ENCODE assay signal across 13 cellular contexts in genomic region chr6:31465718-31466117, GRCh38. TPM values are rescaled to one million over a fixed set of nuclear protein-coding genes. Genes with fewer than 3 reads are reported as not detected.
DNase-seq lines count a peak whose midpoint lies in the region; ATAC-seq and TF ChIP-seq lines count a peak whose summit lies in the region.
"Had no signal": no experiment of that assay in that cellular context is flagged by ENCODE, and none has a peak within 500 bp of the region (broad histone marks: within the 10 kb centered on the region; RNA-seq: fewer than 3 reads in every experiment).

No MANE protein-coding gene starts in this region.

- ATAC-seq in natural killer cell treated with Interleukin-12 subunit alpha and Interleukin-12 subunit beta and Interleukin-15 and Interleukin-18, amount 100 ng/mL, for 72 hours, result no peak
- ATAC-seq in HG02571 (IDR thresholded peaks at IDR 0.05; ENCODE audit: unreplicated experiment) (no peak), HG02884 (IDR thresholded peaks at IDR 0.05; ENCODE audit: unreplicated experiment) (no peak)

- CTCF ChIA-PET in activated CD4-positive, alpha-beta T cell treated with anti-CD3 and anti-CD28 coated beads, Interleukin-2, amount 10 ng/mL, durations not matched to agents 7 days and 5 days (lab: Charles Lee), result no interaction called here

- H3K4me2 ChIP-seq in KMS-11, result peak overlapping the region; percentile 47

- peak overlapping the region; percentile 57 for H3K27ac Mint-ChIP-seq in activated CD4-positive, alpha-beta T cell treated with anti-CD3 and anti-CD28 coated beads, Interleukin-2, amount 10 ng/mL, durations not matched to agents 7 days and 5 days
- H3K27ac Mint-ChIP-seq in activated naive CD8-positive, alpha-beta T cell, result peak overlapping the region; percentile 96
- H3K27ac Mint-ChIP-seq in natural killer cell treated with Interleukin-12 subunit alpha and Interleukin-12 subunit beta and Interleukin-15 and Interleukin-18, amount 100 ng/mL, for 72 hours, result peak overlapping the region; percentile 99

- no peak overlapping the region for H3K9ac ChIP-seq in KMS-11

- no peaks in the 10 kb centered on the region for H3K9me3 Mint-ChIP-seq in activated CD4-positive, alpha-beta T cell treated with anti-CD3 and anti-CD28 coated beads, Interleukin-2, amount 10 ng/mL, durations not matched to agents 7 days and 5 days
- H3K9me3 Mint-ChIP-seq in activated naive CD8-positive, alpha-beta T cell (ENCODE audit: low read depth), result no peaks in the 10 kb centered on the region
- no peaks in the 10 kb centered on the region for H3K9me3 Mint-ChIP-seq in natural killer cell treated with Interleukin-12 subunit alpha and Interleukin-12 subunit beta and Interleukin-15 and Interleukin-18, amount 100 ng/mL, for 72 hours

- peaks cover 37% of the 10 kb centered on the region for H3K4me1 ChIP-seq in KMS-11 (ENCODE audit: low read depth, poor library complexity, severe bottlenecking)

- H2AFZ ChIP-seq in KMS-11 (ENCODE audit: low read depth), result no peak overlapping the region

- POLR2A ChIA-PET in activated CD4-positive, alpha-beta T cell treated with anti-CD3 and anti-CD28 coated beads, Interleukin-2, amount 10 ng/mL, durations not matched to agents 7 days and 5 days (lab: Charles Lee), result no interaction called here

- no peaks in the 10 kb centered on the region for H3K36me3 ChIP-seq in KMS-11 (ENCODE audit: insufficient read depth)

- peaks cover 12% of the 10 kb centered on the region; the same call in 1 of the 2 replicates for H3K79me2 ChIP-seq in KMS-11 (ENCODE audit: insufficient read depth, low read depth)

- no peaks in the 10 kb centered on the region for H3K27me3 ChIP-seq in KMS-11 (ENCODE audit: insufficient read depth, low read depth)

- H3K36me3 Mint-ChIP-seq in activated CD4-positive, alpha-beta T cell treated with anti-CD3 and anti-CD28 coated beads, Interleukin-2, amount 10 ng/mL, durations not matched to agents 7 days and 5 days (ENCODE audit: low read depth), result peaks cover 47% of the 10 kb centered on the region
- H3K36me3 Mint-ChIP-seq in activated naive CD8-positive, alpha-beta T cell, result peaks cover 16% of the 10 kb centered on the region
- peaks cover 23% of the 10 kb centered on the region for H3K36me3 Mint-ChIP-seq in natural killer cell treated with Interleukin-12 subunit alpha and Interleukin-12 subunit beta and Interleukin-15 and Interleukin-18, amount 100 ng/mL, for 72 hours

- no peaks in the 10 kb centered on the region for H4K20me1 ChIP-seq in KMS-11 (ENCODE audit: insufficient read depth)

- peaks cover 80% of the 10 kb centered on the region for H3K4me1 Mint-ChIP-seq in activated CD4-positive, alpha-beta T cell treated with anti-CD3 and anti-CD28 coated beads, Interleukin-2, amount 10 ng/mL, durations not matched to agents 7 days and 5 days
- peaks cover 82% of the 10 kb centered on the region for H3K4me1 Mint-ChIP-seq in activated naive CD8-positive, alpha-beta T cell (ENCODE audit: low read depth)
- peaks cover 76 to 83% of the 10 kb centered on the region in 2 donors for H3K4me1 Mint-ChIP-seq in natural killer cell treated with Interleukin-12 subunit alpha and Interleukin-12 subunit beta and Interleukin-15 and Interleukin-18, amount 100 ng/mL, for 72 hours (ENCODE audit: low read depth in 2 of 2)

- H3K27ac ChIP-seq in KMS-11, result peak overlapping the region; percentile 29; the same call in 1 of the 2 replicates
- no peak overlapping the region for H3K27ac ChIP-seq in coronary artery

- no peaks in the 10 kb centered on the region for H3K27me3 Mint-ChIP-seq in activated CD4-positive, alpha-beta T cell treated with anti-CD3 and anti-CD28 coated beads, Interleukin-2, amount 10 ng/mL, durations not matched to agents 7 days and 5 days
- H3K27me3 Mint-ChIP-seq in activated naive CD8-positive, alpha-beta T cell, result no peaks in the 10 kb centered on the region
- H3K27me3 Mint-ChIP-seq in natural killer cell treated with Interleukin-12 subunit alpha and Interleukin-12 subunit beta and Interleukin-15 and Interleukin-18, amount 100 ng/mL, for 72 hours, result no peaks in the 10 kb centered on the region

- peak overlapping the region; percentile 99 for H3K4me3 Mint-ChIP-seq in activated CD4-positive, alpha-beta T cell treated with anti-CD3 and anti-CD28 coated beads, Interleukin-2, amount 10 ng/mL, durations not matched to agents 7 days and 5 days
- H3K4me3 Mint-ChIP-seq in activated naive CD8-positive, alpha-beta T cell, result peak overlapping the region; percentile 98
- peak overlapping the region; percentile 100 for H3K4me3 Mint-ChIP-seq in natural killer cell treated with Interleukin-12 subunit alpha and Interleukin-12 subunit beta and Interleukin-15 and Interleukin-18, amount 100 ng/mL, for 72 hours

- no peak for TF ChIP-seq CTCF in KMS-11 (conservative IDR thresholded peaks at IDR 0.05; ENCODE audit: low read depth, low read length)
- no peak for TF ChIP-seq CTCF in coronary artery (IDR thresholded peaks at IDR 0.05)

- DNase-seq in activated CD4-positive, alpha-beta T cell treated with anti-CD3 and anti-CD28 coated beads, Interleukin-2, amount 10 ng/mL, durations not matched to agents 7 days and 5 days, result no peak
- no peak for DNase-seq in activated CD4-positive, alpha-beta T cell treated with anti-CD3 and anti-CD28 coated beads, Interleukin-2, amount 50 U/mL, for 4 hours
- no peak for DNase-seq in natural killer cell treated with Interleukin-12 subunit alpha and Interleukin-12 subunit beta and Interleukin-15 and Interleukin-18, amount 100 ng/mL, for 72 hours (ENCODE audit: low spot score)
- DNase-seq in coronary artery (ENCODE audit: low spot score), result no peak
- DNase-seq: effector CD4-positive, alpha-beta T cell; glutamatergic neuron; Kasumi-1; mesenchymal stem cell; NCI-H1417 treated with DMSO at 0.1 percent for 48 hours had no signal

- H3K4me3 ChIP-seq in KMS-11 (IDR thresholded peaks at IDR 0.05; ENCODE audit: insufficient read depth, low read depth, low read length) (no peak overlapping the region), coronary artery (no peak overlapping the region)

RNA-seq across cellular contexts. Expression of gene MICB, which starts 32.2 kb away (rescaled TPM):
- 10 to 100 TPM; 54.2 to 55.7 TPM for total RNA-seq in activated CD4-positive, alpha-beta T cell treated with anti-CD3 and anti-CD28 coated beads, Interleukin-2, amount 10 ng/mL, durations not matched to agents 7 days and 5 days
- total RNA-seq in natural killer cell treated with Interleukin-12 subunit alpha and Interleukin-12 subunit beta and Interleukin-15 and Interleukin-18, amount 100 ng/mL, for 72 hours, result 10 to 100 TPM; 34.9 to 37.4 TPM
